ENCODE assay signal across 9 cellular contexts in the genomic region with DNA sequence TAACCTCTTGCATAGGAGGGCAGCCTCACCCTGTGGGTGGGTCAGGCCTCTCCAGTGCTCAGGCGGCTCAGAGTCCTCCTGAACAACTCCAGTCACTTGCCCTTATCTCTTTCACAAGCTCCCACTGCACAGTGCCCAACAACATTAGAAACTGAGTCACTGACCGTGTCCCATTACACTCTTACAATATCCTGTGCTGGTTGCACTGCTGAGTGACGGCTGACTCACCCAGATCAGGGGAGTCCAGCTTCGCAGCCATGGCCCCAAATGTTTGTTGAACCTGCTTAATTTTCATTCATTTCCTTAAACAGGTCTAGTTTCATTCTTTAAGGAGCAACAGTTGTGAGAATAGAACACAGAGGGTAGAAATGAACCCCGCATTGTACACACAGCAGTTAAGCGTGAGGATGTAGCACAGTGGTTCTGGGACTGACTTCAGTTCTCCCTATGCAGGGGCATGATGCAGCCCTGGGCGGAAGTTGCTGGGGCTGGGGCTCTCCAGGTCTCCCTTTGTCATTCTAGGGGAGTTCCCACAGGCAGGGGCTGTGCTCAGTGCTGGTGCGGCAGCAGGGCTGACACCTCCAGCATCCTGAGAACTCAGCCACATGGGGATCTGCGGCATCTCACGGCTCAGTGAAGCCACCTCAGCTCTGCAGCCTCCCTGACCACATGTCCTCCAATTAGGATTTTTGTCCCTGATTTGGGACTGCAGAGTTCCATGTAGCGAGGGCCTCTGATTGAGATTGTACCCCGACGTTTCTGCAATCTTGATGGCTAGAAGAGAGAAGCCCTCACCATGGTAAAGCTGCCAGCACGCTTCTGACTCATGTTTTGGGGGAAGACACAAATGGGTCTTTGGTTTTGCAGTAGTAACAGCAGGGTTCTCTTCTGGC. TPM values are rescaled to one million over a fixed set of nuclear protein-coding genes. Genes with fewer than 3 reads are reported as not detected.
DNase-seq lines count a peak whose midpoint lies in the region; ATAC-seq and TF ChIP-seq lines count a peak whose summit lies in the region.
"Had no signal": no experiment of that assay in that cellular context is flagged by ENCODE, and none has a peak within 500 bp of the region (broad histone marks: within the 10 kb centered on the region; RNA-seq: fewer than 3 reads in every experiment).

No MANE protein-coding gene starts in this region.

- ATAC-seq in GM21619 (IDR thresholded peaks at IDR 0.05; ENCODE audit: unreplicated experiment): peak; percentile 82
- no peak for ATAC-seq in lower lobe of right lung
- ATAC-seq: HCT116 had no signal

- H3K4me3 Mint-ChIP-seq in activated T-helper 2 cell treated with anti-CD3 and anti-CD28 coated beads, Interferon-gamma antibody, Interleukin-2, Interleukin-4, amounts not matched to agents 10 μg/mL and 5 μg/mL and 100 μg/mL, durations not matched to agents 14 hours and 24 hours and 36 hours (ENCODE audit: low read depth): peak overlapping the region; percentile 75

- H3K9me3 ChIP-seq in lower lobe of right lung (no peaks in the 10 kb centered on the region), thymus (ENCODE audit: control insufficient read depth) (no peaks in the 10 kb centered on the region)

- intact Hi-C loops in activated T-helper 2 cell treated with anti-CD3 and anti-CD28 coated beads, Interferon-gamma antibody, Interleukin-2, Interleukin-4, amounts not matched to agents 10 μg/mL and 5 μg/mL and 100 μg/mL, durations not matched to agents 14 hours and 24 hours and 36 hours (cut with micrococcal nuclease): loop anchor here (1.0 to 5.0 kb wide), 10 partner anchors 15 to 258 kb away; partner anchors contain the start of gene CCDC88C
- intact Hi-C loops in lower lobe of right lung (cut with DNase I): no loop called here

- peak overlapping the region; percentile 100 for H3K27ac Mint-ChIP-seq in activated T-helper 2 cell treated with anti-CD3 and anti-CD28 coated beads, Interferon-gamma antibody, Interleukin-2, Interleukin-4, amounts not matched to agents 10 μg/mL and 5 μg/mL and 100 μg/mL, durations not matched to agents 14 hours and 24 hours and 36 hours

- H3K27me3 Mint-ChIP-seq in activated T-helper 2 cell treated with anti-CD3 and anti-CD28 coated beads, Interferon-gamma antibody, Interleukin-2, Interleukin-4, amounts not matched to agents 10 μg/mL and 5 μg/mL and 100 μg/mL, durations not matched to agents 14 hours and 24 hours and 36 hours (ENCODE audit: low read depth): no peaks in the 10 kb centered on the region

- H3K4me3 ChIP-seq in lower lobe of right lung (no peak overlapping the region), thymus (ENCODE audit: low read length) (no peak overlapping the region)

- H3K27me3 ChIP-seq in lower lobe of right lung (ENCODE audit: low read depth): no peaks in the 10 kb centered on the region
- H3K27me3 ChIP-seq in thymus (ENCODE audit: control insufficient read depth, insufficient read depth): no peaks in the 10 kb centered on the region

- 90% methylated on average over 14 of the region's 14 CpGs for WGBS in thymus

- peaks cover 80% of the 10 kb centered on the region for H3K4me1 Mint-ChIP-seq in activated T-helper 2 cell treated with anti-CD3 and anti-CD28 coated beads, Interferon-gamma antibody, Interleukin-2, Interleukin-4, amounts not matched to agents 10 μg/mL and 5 μg/mL and 100 μg/mL, durations not matched to agents 14 hours and 24 hours and 36 hours (ENCODE audit: low read depth)

- H3K4me1 ChIP-seq in lower lobe of right lung (peaks cover 65% of the 10 kb centered on the region), thymus (ENCODE audit: control insufficient read depth, insufficient read depth, low read length) (peaks cover 31% of the 10 kb centered on the region)

- peak; percentile 93 for DNase-seq in Daoy (ENCODE audit: low read depth)
- DNase-seq in M059J (ENCODE audit: low read depth): peak; percentile 82
- DNase-seq in activated T-helper 2 cell treated with anti-CD3 and anti-CD28 coated beads, Interferon-gamma antibody, Interleukin-2, Interleukin-4, amounts not matched to agents 10 μg/mL and 5 μg/mL and 100 μg/mL, durations not matched to agents 14 hours and 24 hours and 36 hours (ENCODE audit: low spot score): peak; percentile 76
- DNase-seq in lower lobe of right lung: no peak
- DNase-seq in NCI-H2196 treated with DMSO at 0.1 percent for 48 hours (lab: John Stamatoyannopoulos, UW; ENCODE audit: unreplicated experiment): no peak
- DNase-seq in RPMI8226: no peak

- peaks cover 11% of the 10 kb centered on the region for H3K9me3 Mint-ChIP-seq in activated T-helper 2 cell treated with anti-CD3 and anti-CD28 coated beads, Interferon-gamma antibody, Interleukin-2, Interleukin-4, amounts not matched to agents 10 μg/mL and 5 μg/mL and 100 μg/mL, durations not matched to agents 14 hours and 24 hours and 36 hours

- peaks cover 25% of the 10 kb centered on the region for H3K36me3 ChIP-seq in lower lobe of right lung
- peaks cover 4% of the 10 kb centered on the region for H3K36me3 ChIP-seq in thymus (ENCODE audit: control insufficient read depth, insufficient read depth)

- peaks cover 60% of the 10 kb centered on the region for H3K36me3 Mint-ChIP-seq in activated T-helper 2 cell treated with anti-CD3 and anti-CD28 coated beads, Interferon-gamma antibody, Interleukin-2, Interleukin-4, amounts not matched to agents 10 μg/mL and 5 μg/mL and 100 μg/mL, durations not matched to agents 14 hours and 24 hours and 36 hours (ENCODE audit: low read depth)

- TF ChIP-seq CTCF in lower lobe of right lung (IDR thresholded peaks at IDR 0.05): no peak

- H3K27ac ChIP-seq in lower lobe of right lung (peak overlapping the region; percentile 7), thymus (ENCODE audit: low read depth) (peak overlapping the region; percentile 12)

RNA-seq across cellular contexts. Expression of gene GPR68, which starts 16.1 kb away (rescaled TPM):
- total RNA-seq in Daoy (2014; rRNA removed; shearing (Covaris generic)): 10.1 and 11.6 TPM in 2 replicates
- 0.71 and 1.6 TPM in 2 replicates for total RNA-seq in M059J (2014; rRNA removed; shearing (Covaris generic))
- 5.7 and 6.0 TPM in 2 replicates for total RNA-seq in activated T-helper 2 cell treated with anti-CD3 and anti-CD28 coated beads, Interferon-gamma antibody, Interleukin-2, Interleukin-4, amounts not matched to agents 10 μg/mL and 5 μg/mL and 100 μg/mL, durations not matched to agents 14 hours and 24 hours and 36 hours
- total RNA-seq in lower lobe of right lung: 3.4 TPM
- 3.6 TPM for polyA plus RNA-seq in thymus

Comparison
In these comparisons a context has a peak if more than half of its experiments do, and no peak if none do; other contexts are left out.
1. DNase-seq: peak in Daoy (single experiment), M059J (single experiment) and activated T-helper 2 cell treated with anti-CD3 and anti-CD28 coated beads, Interferon-gamma antibody, Interleukin-2, Interleukin-4, amounts not matched to agents 10 μg/mL and 5 μg/mL and 100 μg/mL, durations not matched to agents 14 hours and 24 hours and 36 hours (single experiment); none in lower lobe of right lung (single experiment), NCI-H2196 treated with DMSO at 0.1 percent for 48 hours (single experiment) and RPMI8226 (single experiment).